27 cellular contexts compared by ENCODE assay signal in genomic region chr20:20096421-20096820, GRCh38. TPM values are rescaled to one million over a fixed set of nuclear protein-coding genes. Genes with fewer than 3 reads are reported as not detected.
A peak's percentile ranks its signal among the peaks of the same experiment; 100 is the strongest.
DNase-seq lines count a peak whose midpoint lies in the region; ATAC-seq and TF ChIP-seq lines count a peak whose summit lies in the region.
"Had no signal": no experiment of that assay in that cellular context is flagged by ENCODE, and none has a peak within 500 bp of the region (broad histone marks: within the 10 kb centered on the region; RNA-seq: fewer than 3 reads in every experiment).

No MANE protein-coding gene starts in this region.

- H3K4me1 ChIP-seq in GM23338 (ENCODE audit: insufficient read depth) (no peaks in the 10 kb centered on the region), left lung (no peaks in the 10 kb centered on the region)
- H3K4me1 ChIP-seq: colonic mucosa, foreskin keratinocyte, spleen, tibial nerve had no signal

- no peaks in the 10 kb centered on the region for H3K27me3 Mint-ChIP-seq in GM23338 (ENCODE audit: insufficient read depth, low read depth, poor library complexity)

- ATAC-seq in GM23338 (no peak), left ventricle myocardium superior (peak; percentile 63), left lung (no peak)
- ATAC-seq: activated CD8-positive, alpha-beta T cell treated with anti-CD3 and anti-CD28 coated beads for 36 hours; activated T-helper 17 cell treated with anti-CD3 and anti-CD28 coated beads, Interleukin-2, amount 50 U/mL, for 72 hours; foreskin keratinocyte; HepG2; SK-N-SH treated with all-trans-retinoic acid at 6 μM for 48 hours had no signal

- H3K36me3 ChIP-seq in GM23338 (ENCODE audit: insufficient read depth) (no peaks in the 10 kb centered on the region), left lung (no peaks in the 10 kb centered on the region)
- H3K36me3 ChIP-seq: brain microvascular endothelial cell, colonic mucosa, spleen, tibial nerve had no signal

- no peak overlapping the region for H3K4me2 ChIP-seq in GM23338

- H3K4me3 Mint-ChIP-seq in GM23338 = no peak overlapping the region
- H3K4me3 Mint-ChIP-seq: activated CD8-positive, alpha-beta T cell treated with anti-CD3 and anti-CD28 coated beads for 36 hours; activated T-helper 17 cell treated with anti-CD3 and anti-CD28 coated beads, Interleukin-2, amount 50 U/mL, for 72 hours; CD4-positive, alpha-beta T cell had no signal

- H3K27ac ChIP-seq in GM23338 (ENCODE audit: low read depth) (no peak overlapping the region), left lung (no peak overlapping the region)
- H3K27ac ChIP-seq: brain microvascular endothelial cell, colonic mucosa, foreskin keratinocyte, spleen, tibial nerve had no signal

- H3K36me3 Mint-ChIP-seq in GM23338 (ENCODE audit: low read depth) = no peaks in the 10 kb centered on the region

- intact Hi-C loops in left ventricle myocardium superior (cut with micrococcal nuclease) = no loop called here
- intact Hi-C loops in left lung (cut with DNase I) = no loop called here

- peak overlapping the region; percentile 39; the same call in 1 of the 2 replicates for H2AFZ ChIP-seq in GM23338

- H3K9me2 ChIP-seq in GM23338 (ENCODE audit: insufficient read depth) = no peaks in the 10 kb centered on the region

- DNase-seq in NCI-H1417 (lab: John Stamatoyannopoulos, UW) (peak in 2 of 3 experiments; percentile 10 to 68), NCI-H1417 treated with DMSO at 0.1 percent for 48 hours (lab: John Stamatoyannopoulos, UW) (no peak), GM23338 (ENCODE audit: low spot score) (no peak), NCI-H748 (lab: John Stamatoyannopoulos, UW; ENCODE audit: unreplicated experiment) (peak; percentile 89), left ventricle myocardium superior (peak; percentile 44), NAMALWA (ENCODE audit: low spot score) (no peak), left lung (no peak), AG20443 (ENCODE audit: low spot score) (no peak)
- DNase-seq: 8988T; activated CD8-positive, alpha-beta T cell treated with anti-CD3 and anti-CD28 coated beads for 36 hours; activated naive CD4-positive, alpha-beta T cell treated with anti-CD3 and anti-CD28 coated beads, Interleukin-2, amount 50 U/mL, for 16 hours; amniotic stem cell; brain microvascular endothelial cell; CD4-positive, alpha-beta T cell; colonic mucosa; DMS153; effector CD8-positive, alpha-beta T cell; foreskin keratinocyte; Kasumi-1; retina; spleen; T-helper 2 cell had no signal

- H3K4me1 Mint-ChIP-seq in GM23338 = no peaks in the 10 kb centered on the region
- H3K4me1 Mint-ChIP-seq: activated T-helper 17 cell treated with anti-CD3 and anti-CD28 coated beads, Interleukin-2, amount 50 U/mL, for 72 hours had no signal

- no peaks in the 10 kb centered on the region for H3K9me3 Mint-ChIP-seq in GM23338
- H3K9me3 Mint-ChIP-seq: activated CD8-positive, alpha-beta T cell treated with anti-CD3 and anti-CD28 coated beads for 36 hours; activated T-helper 17 cell treated with anti-CD3 and anti-CD28 coated beads, Interleukin-2, amount 50 U/mL, for 72 hours; CD4-positive, alpha-beta T cell had no signal

- H3K9me3 ChIP-seq in left lung = no peaks in the 10 kb centered on the region
- H3K9me3 ChIP-seq: colonic mucosa, spleen, tibial nerve had no signal

- H3K4me3 ChIP-seq in GM23338 (no peak overlapping the region), left lung (no peak overlapping the region)
- H3K4me3 ChIP-seq: colonic mucosa, spleen, tibial nerve had no signal

- no peaks in the 10 kb centered on the region for H3F3A ChIP-seq in GM23338 (replicated peaks; ENCODE audit: low read depth)

- no peaks in the 10 kb centered on the region for H4K20me1 ChIP-seq in GM23338 (replicated peaks; ENCODE audit: insufficient read depth)

- TF ChIP-seq CTCF in GM23338 (conservative IDR thresholded peaks at IDR 0.05; ENCODE audit: low read depth in 2 of 2) = no peak
- no peak for TF ChIP-seq CTCF in left lung (IDR thresholded peaks at IDR 0.05)

- H3K79me2 ChIP-seq in GM23338 (replicated peaks; ENCODE audit: insufficient read depth) = no peaks in the 10 kb centered on the region

- H3K27me3 ChIP-seq in GM23338 (ENCODE audit: insufficient read depth) (no peaks in the 10 kb centered on the region), left lung (no peaks in the 10 kb centered on the region)
- H3K27me3 ChIP-seq: brain microvascular endothelial cell, colonic mucosa, foreskin keratinocyte, tibial nerve had no signal

- H3K27ac Mint-ChIP-seq in GM23338 = no peak overlapping the region
- H3K27ac Mint-ChIP-seq: activated CD8-positive, alpha-beta T cell treated with anti-CD3 and anti-CD28 coated beads for 36 hours; activated T-helper 17 cell treated with anti-CD3 and anti-CD28 coated beads, Interleukin-2, amount 50 U/mL, for 72 hours; CD4-positive, alpha-beta T cell had no signal

TF ChIP-seq in GM23338, 12 proteins besides CTCF, POLR2A, EP300 and RAD21:
- TF ChIP-seq ZNF462 (CRISPR knock-in tag; IDR thresholded peaks at IDR 0.05) = no peak

RNA-seq across cellular contexts. Expression of gene CFAP61, which starts 44.1 kb away (rescaled TPM):
- total RNA-seq in GM23338 (2014; rRNA removed; shearing (Covaris generic)) = not detected in 2 replicates
- 0.21 TPM in 1 of 2 replicates, not detected in the other for polyA plus RNA-seq in GM23338 (2016; fragmentation: Nextera tagmentation; extraction: Ambion mirVana)
- total RNA-seq in left ventricle myocardium superior (23.8 TPM), left lung (1 to 10 TPM in 1 of 2 donors, not detected in 1; 4.0 TPM)
- total RNA-seq: activated CD8-positive, alpha-beta T cell treated with anti-CD3 and anti-CD28 coated beads for 36 hours; activated T-helper 17 cell treated with anti-CD3 and anti-CD28 coated beads, Interleukin-2, amount 50 U/mL, for 72 hours; CD4-positive, alpha-beta T cell; epithelial cell of proximal tubule; foreskin keratinocyte; spleen had no signal
- polyA plus RNA-seq: foreskin keratinocyte, HepG2 had no signal

RNA-seq across cellular contexts. Expression of gene CRNKL1, which starts 44.2 kb away (rescaled TPM):
- total RNA-seq in GM23338 (2014; rRNA removed; shearing (Covaris generic)) = 24.2 and 25.9 TPM in 2 replicates
- polyA plus RNA-seq in GM23338 (2016; fragmentation: Nextera tagmentation; extraction: Ambion mirVana) = 20.7 and 27.2 TPM in 2 replicates
- total RNA-seq in left ventricle myocardium superior (17.6 TPM), left lung (10 to 100 TPM; 17.9 to 20.1 TPM)

Comparison
In these comparisons a context has a peak if more than half of its experiments do, and no peak if none do; other contexts are left out.
1. DNase-seq: peak in NCI-H1417 (2 of 3), NCI-H748 (single experiment) and left ventricle myocardium superior (single experiment); none in NCI-H1417 treated with DMSO at 0.1 percent for 48 hours (single experiment), GM23338 (single experiment), NAMALWA (single experiment), left lung (0 of 2) and AG20443 (single experiment).